8 cellular contexts compared by ENCODE assay signal in the genomic region with DNA sequence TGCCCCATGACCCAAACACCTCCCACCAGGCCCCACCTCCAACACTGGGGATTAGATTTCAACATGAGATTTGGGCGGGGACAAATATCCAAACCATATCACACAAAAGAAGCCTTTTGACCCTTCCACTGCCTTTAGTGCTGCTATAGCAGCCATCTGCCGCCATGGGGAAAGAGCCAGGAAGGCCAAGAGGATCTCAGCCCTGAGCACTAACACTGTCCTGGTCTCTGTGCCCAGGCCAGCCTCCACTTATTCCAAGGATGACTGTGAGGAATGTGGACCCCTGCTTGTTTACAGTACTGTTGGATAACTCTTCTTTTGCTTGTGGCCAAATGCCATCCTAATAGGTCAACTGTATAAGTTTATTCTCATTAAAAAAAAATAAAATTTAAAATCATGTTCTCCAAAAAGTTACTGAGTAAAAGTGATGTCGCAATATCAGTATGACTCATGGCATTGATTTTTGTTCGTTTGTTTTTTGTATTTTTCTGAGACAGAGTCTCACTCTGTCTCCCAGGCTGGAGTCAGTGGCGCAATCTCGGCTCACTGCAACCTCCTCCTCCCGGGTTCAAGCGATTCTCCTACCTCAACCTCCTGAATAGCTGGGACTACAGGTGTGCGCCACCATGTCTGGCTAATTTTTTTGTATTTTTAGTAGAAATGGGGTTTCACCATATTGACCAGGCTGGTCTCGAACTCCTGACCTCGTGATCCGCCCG.
DNase-seq lines count a peak whose midpoint lies in the region; ATAC-seq, FAIRE-seq and TF ChIP-seq lines count a peak whose summit lies in the region.
"Not testable (repeated sequence)": the region's sequence is repeated elsewhere in the genome, so short reads cannot be mapped to it uniquely, and the experiment has no call there.

No MANE protein-coding gene starts in this region.

- TF ChIP-seq CTCF in body of pancreas (IDR thresholded peaks at IDR 0.05); epithelial cell of proximal tubule (conservative IDR thresholded peaks at IDR 0.05; ENCODE audit: low read depth, low read length); foreskin fibroblast (IDR thresholded peaks at IDR 0.05; ENCODE audit: low read depth, low read length); pancreas (IDR thresholded peaks at IDR 0.05): not testable (repeated sequence)

- peak; percentile 42 for ATAC-seq in body of pancreas
- peak in 3 of 4 donors; percentile 39 to 41 (median 39) for ATAC-seq in pancreas

- not testable (repeated sequence) for TF ChIP-seq POLR2A in body of pancreas (IDR thresholded peaks at IDR 0.05)

- H3K36me3 ChIP-seq in ACC112 (ENCODE audit: insufficient read depth, low read length); body of pancreas (replicated peaks in 1 of 2; ENCODE audit: insufficient read depth in 1 of 2, low read depth in 2 of 2); pancreas: not testable (repeated sequence)

- peaks cover 14% of the 10 kb centered on the region for H3K4me1 ChIP-seq in ACC112 (ENCODE audit: control insufficient read depth, insufficient read depth, low read length, unreplicated experiment)
- H3K4me1 ChIP-seq in body of pancreas, pancreas: not testable (repeated sequence)

- peak overlapping the region; percentile 71 for H3K27ac ChIP-seq in ACC112 (ENCODE audit: low read depth, low read length)
- not testable (repeated sequence) for H3K27ac ChIP-seq in body of pancreas, pancreas

- H3K79me2 ChIP-seq in ACC112 (ENCODE audit: control insufficient read depth, insufficient read depth, low read length, unreplicated experiment), result not testable (repeated sequence)

- peak overlapping the region; percentile 82 for H2AFZ ChIP-seq in ACC112 (ENCODE audit: low read length, unreplicated experiment)

- WGBS in body of pancreas, 2 donors, result 70 to 77% methylated on average over 13 of the region's 13 CpGs
- WGBS in pancreas, 2 donors, result 71 to 79% methylated on average over 13 of the region's 13 CpGs

- not testable (repeated sequence) for FAIRE-seq in pancreas (lab: Jason Lieb, UNC)

- H3K9me3 ChIP-seq in body of pancreas, pancreas: not testable (repeated sequence)

- DNase-seq in HCEC 1CT, result peak; percentile 68
- DNase-seq in LHCN-M2 (ENCODE audit: low read depth), result peak; percentile 38
- DNase-seq in OCI-M1 (lab: John Stamatoyannopoulos, UW), result peak; percentile 39
- DNase-seq in body of pancreas, pancreas: not testable (repeated sequence)
- peak; percentile 29 for DNase-seq in epithelial cell of proximal tubule (ENCODE audit: low read depth)
- DNase-seq in foreskin fibroblast, result peak; percentile 33 to 78

- not testable (repeated sequence) for H3K4me3 ChIP-seq in ACC112 (ENCODE audit: low read depth, low read length); body of pancreas; epithelial cell of proximal tubule (ENCODE audit: low read depth, low read length); foreskin fibroblast (ENCODE audit: low read depth in 1 of 2, low read length in 2 of 2); pancreas

- intact Hi-C loops in body of pancreas (cut with DNase I); pancreas (cut with DNase I): not testable (repeated sequence)

- not testable (repeated sequence) for H3K27me3 ChIP-seq in ACC112 (ENCODE audit: insufficient read depth, low read length); body of pancreas; pancreas
